15 cellular contexts compared by ENCODE assay signal in genomic region chr20:37277253-37277593, GRCh38. TPM values are rescaled to one million over a fixed set of nuclear protein-coding genes. Genes with fewer than 3 reads are reported as not detected.
A peak's percentile ranks its signal among the peaks of the same experiment; 100 is the strongest.
DNase-seq lines count a peak whose midpoint lies in the region; ATAC-seq, FAIRE-seq and TF ChIP-seq lines count a peak whose summit lies in the region.
"Had no signal": no experiment of that assay in that cellular context is flagged by ENCODE, and none has a peak within 500 bp of the region (broad histone marks: within the 10 kb centered on the region; RNA-seq: fewer than 3 reads in every experiment).

No MANE protein-coding gene starts in this region.

- peaks cover 50% of the 10 kb centered on the region for H3K4me1 Mint-ChIP-seq in dendritic cell treated with granulocyte-macrophage colony-stimulating factor and Interleukin-4, amounts not matched to agents 40 ng/mL and 50 ng/mL, for 4 days (ENCODE audit: low read depth)

- H3K4me2 ChIP-seq in A549 (peak overlapping the region; percentile 37), parathyroid adenoma (ENCODE audit: low read length) (no peak overlapping the region)

- no peak for TF ChIP-seq CTCF in A549 (IDR thresholded peaks at IDR 0.05)
- TF ChIP-seq CTCF in parathyroid adenoma (IDR thresholded peaks at IDR 0.05), result no peak
- no peak for TF ChIP-seq CTCF in body of pancreas (IDR thresholded peaks at IDR 0.05)

- H3K4me3 ChIP-seq in A549, result no peak overlapping the region
- no peak overlapping the region for H3K4me3 ChIP-seq in parathyroid adenoma (ENCODE audit: low read depth, low read length)
- H3K4me3 ChIP-seq in body of pancreas, result no peak overlapping the region
- H3K4me3 ChIP-seq: right atrium auricular region had no signal

- H3K27ac Mint-ChIP-seq in dendritic cell treated with granulocyte-macrophage colony-stimulating factor and Interleukin-4, amounts not matched to agents 40 ng/mL and 50 ng/mL, for 4 days, result peak overlapping the region; percentile 86
- H3K27ac Mint-ChIP-seq: activated CD4-positive, alpha-beta T cell treated with anti-CD3 and anti-CD28 coated beads, Interleukin-2, amount 10 ng/mL, durations not matched to agents 24 days and 14 days; T-helper 2 cell treated with Interferon-gamma antibody and Interleukin-4, amounts not matched to agents 5 μg/mL and 100 μg/mL, for 36 hours had no signal

- TF ChIP-seq RAD21 in A549 (conservative IDR thresholded peaks at IDR 0.05 in 1 of 2, IDR thresholded peaks at IDR 0.05 in 1 of 2), result no peak

- no peak for TF ChIP-seq EP300 in A549 (IDR thresholded peaks at IDR 0.05)

- H2AFZ ChIP-seq in parathyroid adenoma, result peak overlapping the region; percentile 64

- peak overlapping the region; percentile 11 for H3K4me3 Mint-ChIP-seq in dendritic cell treated with granulocyte-macrophage colony-stimulating factor and Interleukin-4, amounts not matched to agents 40 ng/mL and 50 ng/mL, for 4 days
- H3K4me3 Mint-ChIP-seq: activated CD4-positive, alpha-beta T cell treated with anti-CD3 and anti-CD28 coated beads, Interleukin-2, amount 10 ng/mL, durations not matched to agents 24 days and 14 days; activated T-cell treated with anti-CD3 and anti-CD28 coated beads, Interleukin-2, amount 50 U/mL, for 4 hours; T-helper 2 cell treated with Interferon-gamma antibody and Interleukin-4, amounts not matched to agents 5 μg/mL and 100 μg/mL, for 36 hours had no signal

- 90% methylated on average over 2 of the region's 2 CpGs for WGBS in A549 (ENCODE audit: missing lambda C conversion rate)
- WGBS in body of pancreas, 2 donors, result 71 to 76% methylated on average over 2 of the region's 2 CpGs

- no peaks in the 10 kb centered on the region for H3K79me2 ChIP-seq in parathyroid adenoma

- CTCF ChIA-PET in A549 (lab: Yijun Ruan, JAX), result interaction anchor here (1.1 to 12.7 kb wide), 11 partner anchors 8 to 258 kb away, joined by 3 to 104 read pairs (median 4); partner anchors contain the start of gene MANBAL

- no peaks in the 10 kb centered on the region for H3K27me3 Mint-ChIP-seq in dendritic cell treated with granulocyte-macrophage colony-stimulating factor and Interleukin-4, amounts not matched to agents 40 ng/mL and 50 ng/mL, for 4 days

- H3K9me3 Mint-ChIP-seq in dendritic cell treated with granulocyte-macrophage colony-stimulating factor and Interleukin-4, amounts not matched to agents 40 ng/mL and 50 ng/mL, for 4 days, result no peaks in the 10 kb centered on the region
- H3K9me3 Mint-ChIP-seq: activated CD4-positive, alpha-beta T cell treated with anti-CD3 and anti-CD28 coated beads, Interleukin-2, amount 10 ng/mL, durations not matched to agents 24 days and 14 days; activated T-cell treated with anti-CD3 and anti-CD28 coated beads, Interleukin-2, amount 50 U/mL, for 4 hours; T-helper 2 cell treated with Interferon-gamma antibody and Interleukin-4, amounts not matched to agents 5 μg/mL and 100 μg/mL, for 36 hours had no signal

- POLR2A ChIA-PET in A549 (lab: Yijun Ruan, JAX), result interaction anchor here (1.0 kb wide), 2 partner anchors 13 to 114 kb away, joined by 3 read pairs; no protein-coding TSS in a partner anchor

- H3K27ac ChIP-seq in A549 (peak overlapping the region; percentile 41 to 67; a peak in 5 of 6 replicates), parathyroid adenoma (no peak overlapping the region), body of pancreas (peak overlapping the region in 2 of 4 donors; percentile 28 to 48)

- H3K36me3 ChIP-seq in parathyroid adenoma (ENCODE audit: control insufficient read depth, insufficient read depth, low read length) (no peaks in the 10 kb centered on the region), body of pancreas (replicated peaks in 1 of 2; ENCODE audit: insufficient read depth in 1 of 2, low read depth in 2 of 2) (no peaks in the 10 kb centered on the region)
- H3K36me3 ChIP-seq: right atrium auricular region had no signal

- TF ChIP-seq POLR2A in A549 (IDR thresholded peaks at IDR 0.05; ENCODE audit: low read length), result no peak
- no peak for TF ChIP-seq POLR2A in body of pancreas (IDR thresholded peaks at IDR 0.05)

- H3K4me1 ChIP-seq in A549 (peaks cover 12% of the 10 kb centered on the region), parathyroid adenoma (peaks cover 2% of the 10 kb centered on the region), body of pancreas (peaks cover 10% of the 10 kb centered on the region)

- no peak for DNase-seq in A549 (ENCODE audit: low read depth in 1 of 2, low spot score in 1 of 2)
- no peak for DNase-seq in AG20443 (ENCODE audit: low spot score)
- DNase-seq in body of pancreas, result no peak
- DNase-seq: activated T-cell treated with anti-CD3 and anti-CD28 coated beads, Interleukin-2, amount 50 U/mL, for 4 hours; erythroblast had no signal

- no peak for ATAC-seq in A549
- peak; percentile 48 for ATAC-seq in HG02973 (IDR thresholded peaks at IDR 0.05; ENCODE audit: unreplicated experiment)
- no peak for ATAC-seq in HG03354 (IDR thresholded peaks at IDR 0.05; ENCODE audit: poor library complexity, severe bottlenecking, unreplicated experiment)
- no peak for ATAC-seq in HG02884 (IDR thresholded peaks at IDR 0.05; ENCODE audit: unreplicated experiment)
- ATAC-seq in body of pancreas, result no peak

- no peak for FAIRE-seq in A549 (lab: Jason Lieb, UNC)
- FAIRE-seq: A204.1 had no signal

- H3K9ac ChIP-seq in parathyroid adenoma, result no peak overlapping the region

- H3K27me3 ChIP-seq in parathyroid adenoma (ENCODE audit: control insufficient read depth, insufficient read depth, low read length) (no peaks in the 10 kb centered on the region), body of pancreas (no peaks in the 10 kb centered on the region)
- H3K27me3 ChIP-seq: right atrium auricular region had no signal

- intact Hi-C loops in dendritic cell treated with granulocyte-macrophage colony-stimulating factor and Interleukin-4, amounts not matched to agents 40 ng/mL and 50 ng/mL, for 4 days (cut with micrococcal nuclease), result loop anchor here (2.0 kb wide), 1 partner anchor 108 kb away; no protein-coding TSS in a partner anchor
- intact Hi-C loops in body of pancreas (cut with DNase I), result no loop called here

- H3K9me3 ChIP-seq in A549 (no peaks in the 10 kb centered on the region), parathyroid adenoma (ENCODE audit: control insufficient read depth, low read length) (no peaks in the 10 kb centered on the region), body of pancreas (no peaks in the 10 kb centered on the region)
- H3K9me3 ChIP-seq: right atrium auricular region had no signal

- no peaks in the 10 kb centered on the region for H3K36me3 Mint-ChIP-seq in dendritic cell treated with granulocyte-macrophage colony-stimulating factor and Interleukin-4, amounts not matched to agents 40 ng/mL and 50 ng/mL, for 4 days (ENCODE audit: low read depth)

TF ChIP-seq in A549, 52 proteins besides CTCF, POLR2A, EP300 and RAD21:
- TF ChIP-seq RFX5 (IDR thresholded peaks at IDR 0.05), result no peak
- TF ChIP-seq ZFP36 (IDR thresholded peaks at IDR 0.05; ENCODE audit: borderline replicate concordance, partially characterized antibody), result peak; percentile 76
TF ChIP-seq in A549: peak in this region for 1.

RNA-seq across cellular contexts. Expression of gene MANBAL, which starts 12.2 kb away (rescaled TPM):
- polyA plus RNA-seq in A549 (2011; rRNA removed) (104 and 131 TPM in 2 replicates), A549 (2017; fragmentation: RNase III; extraction: RNeasy Plus Mini Kit Qiagen cat#74134 plus additional on column Dnase treatment) (95.3 to 102 TPM (median 95.9 TPM) in 3 replicates)
- polyA plus RNA-seq in A549 (2012; cell fraction: cytosol; rRNA removed), result 150 and 172 TPM in 2 replicates
- 85.9 and 115 TPM in 2 replicates for polyA plus RNA-seq in A549 (2012; cell fraction: nucleus; rRNA removed)
- 75.9 and 80.4 TPM in 2 replicates for polyA minus RNA-seq in A549 (2011; rRNA and poly(A)+ RNA removed)
- 10 to 100 TPM in 1 of 2 donors, 1 to 10 TPM in 1; 8.6 to 11.9 TPM for total RNA-seq in body of pancreas

RNA-seq across cellular contexts. Expression of gene GHRH, which starts 15.6 kb away (rescaled TPM):
- polyA plus RNA-seq in A549 (2011; rRNA removed), result not detected in 2 replicates
- not detected in 2 replicates for polyA plus RNA-seq in A549 (2012; cell fraction: cytosol; rRNA removed)
- not detected in 2 replicates for polyA plus RNA-seq in A549 (2012; cell fraction: nucleus; rRNA removed)
- polyA plus RNA-seq in A549 (2017; fragmentation: RNase III; extraction: RNeasy Plus Mini Kit Qiagen cat#74134 plus additional on column Dnase treatment), result not detected in 3 replicates
- not detected in 2 replicates for polyA minus RNA-seq in A549 (2011; rRNA and poly(A)+ RNA removed)
- not detected for total RNA-seq in body of pancreas
- total RNA-seq: activated CD4-positive, alpha-beta T cell treated with anti-CD3 and anti-CD28 coated beads, Interleukin-2, amount 10 ng/mL, durations not matched to agents 24 days and 14 days; activated T-cell treated with anti-CD3 and anti-CD28 coated beads, Interleukin-2, amount 50 U/mL, for 4 hours; myocyte had no signal
